ENCODE assay signal across 8 cellular contexts in genomic region chr4:143336828-143337599, GRCh38. TPM values are rescaled to one million over a fixed set of nuclear protein-coding genes. Genes with fewer than 3 reads are reported as not detected.
A peak's percentile ranks its signal among the peaks of the same experiment; 100 is the strongest.
DNase-seq lines count a peak whose midpoint lies in the region; ATAC-seq and TF ChIP-seq lines count a peak whose summit lies in the region.

Gene GAB1 (plus strand): TSS chr4:143336876. CDS start chr4:143337189, 313 bp downstream.

- H3K27ac ChIP-seq in HUES64 (ENCODE audit: low read depth, low read length) (peak within 1 kb of the TSS; percentile 89), SU-DHL-6 (ENCODE audit: low read depth, low read length) (no peak within 1 kb of the TSS), liver (ENCODE audit: low read depth in 1 of 2, low read length in 2 of 2) (peak within 1 kb of the TSS; percentile 79 to 96)

- H3K4me3 ChIP-seq in HUES64 (ENCODE audit: low read length) = peak within 1 kb of the TSS; percentile 85
- H3K4me3 ChIP-seq in SU-DHL-6 (ENCODE audit: insufficient read depth, low read length, poor library complexity, severe bottlenecking) = peak within 1 kb of the TSS; percentile 55
- H3K4me3 ChIP-seq in liver (ENCODE audit: low read depth in 1 of 3, low read length in 3 of 3) = peak within 1 kb of the TSS; percentile 88 to 99 (median 95)

- H2AFZ ChIP-seq in SU-DHL-6 (ENCODE audit: low read depth, low read length, severe bottlenecking) = peak within 1 kb of the TSS; percentile 71

- H3K9me3 ChIP-seq in HUES64 (ENCODE audit: insufficient read depth, low read depth, low read length) (no peaks in the 10 kb centered on the region), SU-DHL-6 (ENCODE audit: insufficient read depth, low read length) (no peaks in the 10 kb centered on the region), liver (ENCODE audit: control insufficient read depth in 4 of 4, low read length in 3 of 4) (no peaks in the 10 kb centered on the region)

- no peaks in the 10 kb centered on the region for H3K9me2 ChIP-seq in SU-DHL-6 (replicated peaks; ENCODE audit: insufficient read depth, low read length)

- no peak for DNase-seq in activated CD4-positive, CD25-positive, alpha-beta regulatory T cell (lab: John Stamatoyannopoulos, UW)
- no peak for DNase-seq in stimulated activated naive CD8-positive, alpha-beta T cell treated with anti-CD3 and anti-CD28 coated beads, Interleukin-15, Interleukin-2, amounts not matched to agents 100 U/mL and 50 U/mL, for 24 hours

- H3K36me3 Mint-ChIP-seq in dendritic cell treated with granulocyte-macrophage colony-stimulating factor and Interleukin-4, amounts not matched to agents 40 ng/mL and 50 ng/mL, for 4 days (ENCODE audit: low read depth) = peaks cover 13% of the 10 kb centered on the region

- peak; percentile 36 to 54 for ATAC-seq in activated CD4-positive, CD25-positive, alpha-beta regulatory T cell treated with anti-CD3 and anti-CD28 coated beads, Interleukin-2, amount 50 U/mL, for 24 hours
- ATAC-seq in GM21529 (IDR thresholded peaks at IDR 0.05; ENCODE audit: unreplicated experiment) = peak; percentile 78
- peak; percentile 67 for ATAC-seq in stimulated activated naive CD8-positive, alpha-beta T cell treated with anti-CD3 and anti-CD28 coated beads, Interleukin-15, Interleukin-2, amounts not matched to agents 100 U/mL and 50 U/mL, for 24 hours

- H3K36me3 ChIP-seq in HUES64 (ENCODE audit: insufficient read depth, low read length) = no peaks in the 10 kb centered on the region
- no peaks in the 10 kb centered on the region for H3K36me3 ChIP-seq in SU-DHL-6 (ENCODE audit: low read length)
- H3K36me3 ChIP-seq in liver (ENCODE audit: control insufficient read depth in 4 of 4, insufficient read depth in 3 of 4, low read depth in 1 of 4, low read length in 3 of 4) = no peaks in the 10 kb centered on the region

- no peaks in the 10 kb centered on the region for H3F3A ChIP-seq in SU-DHL-6 (ENCODE audit: insufficient read depth)

- peaks cover 4% of the 10 kb centered on the region for H3K27me3 Mint-ChIP-seq in dendritic cell treated with granulocyte-macrophage colony-stimulating factor and Interleukin-4, amounts not matched to agents 40 ng/mL and 50 ng/mL, for 4 days

- H3K4me2 ChIP-seq in SU-DHL-6 (ENCODE audit: low read depth, low read length, poor library complexity, severe bottlenecking) = peak within 1 kb of the TSS; percentile 66

- WGBS in HUES64 = under 1% methylated on average over 78 of the region's 78 CpGs
- under 1% methylated on average over 78 of the region's 78 CpGs for WGBS in liver

- peaks cover 31% of the 10 kb centered on the region for H3K4me1 Mint-ChIP-seq in dendritic cell treated with granulocyte-macrophage colony-stimulating factor and Interleukin-4, amounts not matched to agents 40 ng/mL and 50 ng/mL, for 4 days (ENCODE audit: low read depth)

- TF ChIP-seq CTCF in SU-DHL-6 (IDR thresholded peaks at IDR 0.05; ENCODE audit: insufficient read depth, low read length, poor library complexity, severe bottlenecking) (no peak), liver (IDR thresholded peaks at IDR 0.05; ENCODE audit: low read depth, low read length, missing input control) (peak; percentile 30)

- H3K27ac Mint-ChIP-seq in dendritic cell treated with granulocyte-macrophage colony-stimulating factor and Interleukin-4, amounts not matched to agents 40 ng/mL and 50 ng/mL, for 4 days = peak within 1 kb of the TSS; percentile 91

- TF ChIP-seq RAD21 in liver (IDR thresholded peaks at IDR 0.05) = peak in 1 of 2 donors; percentile 45

- intact Hi-C loops in dendritic cell treated with granulocyte-macrophage colony-stimulating factor and Interleukin-4, amounts not matched to agents 40 ng/mL and 50 ng/mL, for 4 days (cut with micrococcal nuclease) = loop anchor here (1.0 to 5.0 kb wide), 4 partner anchors 40 to 176 kb away; partner anchors contain the start of genes SMARCA5 and USP38

- H3K9me3 Mint-ChIP-seq in dendritic cell treated with granulocyte-macrophage colony-stimulating factor and Interleukin-4, amounts not matched to agents 40 ng/mL and 50 ng/mL, for 4 days = no peaks in the 10 kb centered on the region

- H3K79me2 ChIP-seq in SU-DHL-6 (ENCODE audit: insufficient read depth, low read length) = no peaks in the 10 kb centered on the region

- peak within 1 kb of the TSS; percentile 93 for H3K4me3 Mint-ChIP-seq in dendritic cell treated with granulocyte-macrophage colony-stimulating factor and Interleukin-4, amounts not matched to agents 40 ng/mL and 50 ng/mL, for 4 days

- no peaks in the 10 kb centered on the region for H4K20me1 ChIP-seq in SU-DHL-6 (ENCODE audit: low read depth, low read length)

- H3K9ac ChIP-seq in HUES64 (ENCODE audit: low read depth, low read length) (peak within 1 kb of the TSS; percentile 85), SU-DHL-6 (ENCODE audit: low read length) (peak within 1 kb of the TSS; percentile 44), liver (ENCODE audit: low read depth in 1 of 2, low read length in 2 of 2) (peak within 1 kb of the TSS; percentile 68 to 86)

- peaks cover 6% of the 10 kb centered on the region; the same call in 1 of the 2 replicates for H3K4me1 ChIP-seq in HUES64 (ENCODE audit: insufficient read depth, low read length)
- peaks cover 4 to 31% (median 19%) of the 10 kb centered on the region in 4 donors for H3K4me1 ChIP-seq in liver (ENCODE audit: control insufficient read depth in 4 of 4, insufficient read depth in 4 of 4, low read length in 3 of 4)

- H3K27me3 ChIP-seq in HUES64 (ENCODE audit: insufficient read depth, low read length) = peaks cover 4% of the 10 kb centered on the region; the same call in 1 of the 2 replicates
- no peaks in the 10 kb centered on the region for H3K27me3 ChIP-seq in SU-DHL-6 (ENCODE audit: low read length)
- no peaks in the 10 kb centered on the region for H3K27me3 ChIP-seq in liver (ENCODE audit: control insufficient read depth in 4 of 4, insufficient read depth in 4 of 4, low read length in 3 of 4)

TF ChIP-seq in liver, 16 proteins besides CTCF, POLR2A, EP300 and RAD21:
- no peak for TF ChIP-seq REST (IDR thresholded peaks at IDR 0.05)
- TF ChIP-seq HNF4A (conservative IDR thresholded peaks at IDR 0.05) = peak; percentile 44 to 62
- TF ChIP-seq MAX (IDR thresholded peaks at IDR 0.05) = no peak
- no peak for TF ChIP-seq JUND (IDR thresholded peaks at IDR 0.05)
- no peak for TF ChIP-seq SP1 (IDR thresholded peaks at IDR 0.05)
- TF ChIP-seq ATF3 (IDR thresholded peaks at IDR 0.05) = no peak
- TF ChIP-seq HNF4G (IDR thresholded peaks at IDR 0.05) = no peak
- TF ChIP-seq TAF1 (conservative IDR thresholded peaks at IDR 0.05) = peak; percentile 54
- no peak for TF ChIP-seq FOXA2 (IDR thresholded peaks at IDR 0.05)
- no peak for TF ChIP-seq FOXA1 (IDR thresholded peaks at IDR 0.05)
- TF ChIP-seq NR2F2 (IDR thresholded peaks at IDR 0.05) = no peak

RNA-seq across cellular contexts. Expression of gene GAB1, which starts in this region (rescaled TPM):
- 9.9 TPM for polyA plus RNA-seq in HUES64 (2013, experiment 1 of 2)
- polyA plus RNA-seq in HUES64 (2013, experiment 2 of 2) = 13.9 TPM
- total RNA-seq in liver = 10 to 100 TPM; 11.1 to 31.3 TPM
- polyA plus RNA-seq in liver = 1 to 10 TPM; 2.4 to 2.7 TPM
